In the genomic region with DNA sequence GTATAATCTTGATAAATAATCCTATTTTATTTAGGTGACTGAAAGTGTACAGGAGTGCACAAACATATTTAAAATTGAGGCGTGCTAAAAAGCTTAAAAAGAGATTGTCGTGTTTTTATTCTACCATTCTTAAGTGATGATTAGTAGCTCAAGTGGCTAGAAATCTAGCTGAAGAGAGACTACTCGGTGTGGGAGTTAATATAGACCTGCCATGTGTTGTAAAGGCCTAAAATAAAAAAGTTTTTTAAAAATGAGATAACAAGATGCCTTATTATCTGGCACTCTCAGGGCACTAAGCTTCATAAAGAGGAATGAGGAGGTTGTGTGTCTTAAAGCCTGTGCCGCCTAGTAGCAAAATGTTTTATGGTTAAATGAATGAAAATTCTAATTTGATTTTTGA, we compare ENCODE assay signal across 8 cellular contexts. TPM values are rescaled to one million over a fixed set of nuclear protein-coding genes. Genes with fewer than 3 reads are reported as not detected.
DNase-seq lines count a peak whose midpoint lies in the region; ATAC-seq, FAIRE-seq and TF ChIP-seq lines count a peak whose summit lies in the region.

No MANE protein-coding gene starts in this region.

- TF ChIP-seq EP300 in ovary (IDR thresholded peaks at IDR 0.05) = no peak

- H3K4me3 ChIP-seq in DND-41 (ENCODE audit: low read depth in 1 of 2, low read length in 2 of 2) (peak overlapping the region; percentile 74 to 77), endothelial cell of umbilical vein (replicated peaks in 1 of 3; ENCODE audit: insufficient read depth in 1 of 3, low read depth in 1 of 3, low read length in 3 of 3) (peak overlapping the region; percentile 55 to 95 (median 92)), ovary (peak overlapping the region; percentile 88), WERI-Rb-1 (ENCODE audit: low read depth, low read length) (no peak overlapping the region)

- POLR2A ChIA-PET in endothelial cell of umbilical vein (lab: Charles Lee) = no interaction called here

- H3K36me3 ChIP-seq in DND-41 (ENCODE audit: insufficient read depth, low read length) (no peaks in the 10 kb centered on the region), endothelial cell of umbilical vein (ENCODE audit: control insufficient read depth in 2 of 2, extremely low read depth in 1 of 2, insufficient read depth in 2 of 2, low read length in 2 of 2) (no peaks in the 10 kb centered on the region), ovary (no peaks in the 10 kb centered on the region), WERI-Rb-1 (no peaks in the 10 kb centered on the region)

- H3K9me1 ChIP-seq in endothelial cell of umbilical vein (replicated peaks; ENCODE audit: control insufficient read depth, extremely low read depth, insufficient read depth, low read length) = no peaks in the 10 kb centered on the region

- H3K79me2 ChIP-seq in DND-41 (ENCODE audit: insufficient read depth, low read length) (peaks cover 66% of the 10 kb centered on the region), endothelial cell of umbilical vein (ENCODE audit: control insufficient read depth, insufficient read depth, low read length) (peaks cover 66% of the 10 kb centered on the region)

- dilution Hi-C loops in endothelial cell of umbilical vein (cut with MboI; ENCODE audit: extremely low pct_ligation_motif_present, low sequenced_read_pairs) = no loop called here

- peaks cover 39% of the 10 kb centered on the region for H3K4me1 ChIP-seq in DND-41 (ENCODE audit: insufficient read depth, low read length)
- H3K4me1 ChIP-seq in endothelial cell of umbilical vein (ENCODE audit: control insufficient read depth, extremely low read depth, insufficient read depth, low read length) = peaks cover 30% of the 10 kb centered on the region
- H3K4me1 ChIP-seq in ovary (ENCODE audit: insufficient read depth) = peaks cover 4% of the 10 kb centered on the region

- no peak for TF ChIP-seq CTCF in DND-41 (IDR thresholded peaks at IDR 0.05; ENCODE audit: borderline replicate concordance, extremely low read depth, low read length, poor library complexity, severe bottlenecking)
- TF ChIP-seq CTCF in endothelial cell of umbilical vein (IDR thresholded peaks at IDR 0.05; ENCODE audit: extremely low read depth in 1 of 2, insufficient read depth in 1 of 2, low read depth in 1 of 2, low read length in 2 of 2) = no peak
- TF ChIP-seq CTCF in ovary (IDR thresholded peaks at IDR 0.05) = no peak
- TF ChIP-seq CTCF in WERI-Rb-1 (IDR thresholded peaks at IDR 0.05; ENCODE audit: low read depth, low read length) = no peak

- ATAC-seq in DND-41 (ENCODE audit: insufficient read depth, low read depth) = no peak
- no peak for ATAC-seq in HG02763 (IDR thresholded peaks at IDR 0.05; ENCODE audit: unreplicated experiment)
- no peak for ATAC-seq in HG03520 (IDR thresholded peaks at IDR 0.05; ENCODE audit: unreplicated experiment)

- CTCF ChIA-PET in endothelial cell of umbilical vein (lab: Charles Lee) = interaction anchor here (1.2 to 1.8 kb wide), 3 partner anchors 11 to 263 kb away, joined by 3 to 4 read pairs (median 3); no protein-coding TSS in a partner anchor

- intact Hi-C loops in endothelial cell of umbilical vein (cut with micrococcal nuclease) = no loop called here
- intact Hi-C loops in ovary (cut with DNase I) = no loop called here

- no peaks in the 10 kb centered on the region for H3K27me3 ChIP-seq in DND-41 (ENCODE audit: insufficient read depth, low read length, poor library complexity)
- no peaks in the 10 kb centered on the region for H3K27me3 ChIP-seq in endothelial cell of umbilical vein (ENCODE audit: control insufficient read depth in 2 of 2, insufficient read depth in 2 of 2, low read length in 2 of 2)
- no peaks in the 10 kb centered on the region for H3K27me3 ChIP-seq in ovary
- H3K27me3 ChIP-seq in WERI-Rb-1 (ENCODE audit: insufficient read depth, low read depth, severe bottlenecking) = no peaks in the 10 kb centered on the region

- BruUV-seq in endothelial cell of umbilical vein (replicated peaks; lab: Mats Ljungman, UMichigan) = no TSS peak

- no peak for DNase-seq in DND-41
- DNase-seq in OCI-M1 (lab: John Stamatoyannopoulos, UW) = peak; percentile 41
- peak; percentile 31 for DNase-seq in endothelial cell of umbilical vein (ENCODE audit: low read depth, low spot score)
- DNase-seq in ovary = no peak
- no peak for DNase-seq in WERI-Rb-1
- no peak for DNase-seq in nucleus accumbens (lab: John Stamatoyannopoulos, UW)

- H4K20me1 ChIP-seq in DND-41 (ENCODE audit: insufficient read depth, low read length) (peaks cover 37% of the 10 kb centered on the region), endothelial cell of umbilical vein (replicated peaks; ENCODE audit: control insufficient read depth, extremely low read depth, insufficient read depth, low read length) (no peaks in the 10 kb centered on the region)

- H3K9ac ChIP-seq in DND-41 (ENCODE audit: low read depth, low read length) = peak overlapping the region; percentile 91
- H3K9ac ChIP-seq in endothelial cell of umbilical vein (replicated peaks; ENCODE audit: extremely low read depth, insufficient read depth, low read length) = peak overlapping the region; percentile 90

- TF ChIP-seq POLR2A in endothelial cell of umbilical vein (IDR thresholded peaks at IDR 0.05; ENCODE audit: low read depth, low read length) (no peak), ovary (IDR thresholded peaks at IDR 0.05) (no peak)

- H3K4me2 ChIP-seq in DND-41 (ENCODE audit: insufficient read depth, low read length) = peak overlapping the region; percentile 91
- H3K4me2 ChIP-seq in endothelial cell of umbilical vein (ENCODE audit: insufficient read depth, low read length) = peak overlapping the region; percentile 88

- H3K27ac ChIP-seq in DND-41 (ENCODE audit: low read length) (peak overlapping the region; percentile 91; the same call in 1 of the 2 replicates), endothelial cell of umbilical vein (ENCODE audit: insufficient read depth, low read depth, low read length) (peak overlapping the region; percentile 65), ovary (no peak overlapping the region), WERI-Rb-1 (no peak overlapping the region)

- 25 to 36% (median 29%) methylated on average over 4 of the region's 4 CpGs for WGBS in ovary, 3 donors

- no peak for FAIRE-seq in endothelial cell of umbilical vein (lab: Jason Lieb, UNC)

- H3K9me3 ChIP-seq in DND-41 (ENCODE audit: insufficient read depth, low read length, severe bottlenecking) (no peaks in the 10 kb centered on the region), endothelial cell of umbilical vein (replicated peaks; ENCODE audit: control insufficient read depth, insufficient read depth, low read length) (no peaks in the 10 kb centered on the region), ovary (no peaks in the 10 kb centered on the region), WERI-Rb-1 (ENCODE audit: severe bottlenecking) (no peaks in the 10 kb centered on the region)

- H2AFZ ChIP-seq in DND-41 (ENCODE audit: low read depth, low read length) (no peak overlapping the region), endothelial cell of umbilical vein (ENCODE audit: low read depth, low read length) (no peak overlapping the region)

TF ChIP-seq in endothelial cell of umbilical vein, 7 proteins besides CTCF, POLR2A, EP300 and RAD21:
- TF ChIP-seq EZH2 (IDR thresholded peaks at IDR 0.05; ENCODE audit: borderline replicate concordance, low read depth, low read length, severe bottlenecking) (no peak), MYC (IDR thresholded peaks at IDR 0.05; ENCODE audit: low read depth, low read length) (no peak), GATA2 (IDR thresholded peaks at IDR 0.05; ENCODE audit: insufficient read depth, insufficient read length, low read depth, low read length) (no peak), POLR2AphosphoS5 (IDR thresholded peaks at IDR 0.05; ENCODE audit: insufficient read depth, low read depth, low read length) (no peak), FOS (IDR thresholded peaks at IDR 0.05; ENCODE audit: borderline replicate concordance, insufficient read depth, low read length) (no peak), JUN (IDR thresholded peaks at IDR 0.05; ENCODE audit: borderline replicate concordance, insufficient read depth, insufficient read length, low read depth) (no peak)
- TF ChIP-seq, protein P1, sequence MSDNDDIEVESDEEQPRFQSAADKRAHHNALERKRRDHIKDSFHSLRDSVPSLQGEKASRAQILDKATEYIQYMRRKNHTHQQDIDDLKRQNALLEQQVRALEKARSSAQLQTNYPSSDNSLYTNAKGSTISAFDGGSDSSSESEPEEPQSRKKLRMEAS (IDR thresholded peaks at IDR 0.05; ENCODE audit: insufficient read depth, insufficient read length) = no peak

RNA-seq across cellular contexts. Expression of a gene that starts 1.7 kb away (rescaled TPM):
- total RNA-seq in endothelial cell of umbilical vein (343 and 347 TPM in 2 replicates), ovary (100 to 1,000 TPM in 5 of 7 donors, 10 to 100 TPM in 2; 57.2 to 184 (median 134) TPM)
- polyA plus RNA-seq in endothelial cell of umbilical vein (35.4 and 48.1 TPM in 2 replicates), ovary (10 to 100 TPM; 55.1 to 80.9 TPM)
- polyA plus RNA-seq in endothelial cell of umbilical vein (2011; cell fraction: cytosol; rRNA removed) = 102 and 116 TPM in 2 replicates
- 83.3 and 105 TPM in 2 replicates for polyA plus RNA-seq in endothelial cell of umbilical vein (2011; cell fraction: nucleus; rRNA removed)
- 180 and 216 TPM in 2 replicates for polyA plus RNA-seq in endothelial cell of umbilical vein (2012)
- polyA minus RNA-seq in endothelial cell of umbilical vein = 93.1 and 99.7 TPM in 2 replicates
- polyA minus RNA-seq in endothelial cell of umbilical vein (2011; cell fraction: cytosol; rRNA and poly(A)+ RNA removed) = 29.8 TPM
- 176 and 237 TPM in 2 replicates for polyA minus RNA-seq in endothelial cell of umbilical vein (2011; cell fraction: nucleus; rRNA and poly(A)+ RNA removed)

Comparison
In these comparisons a context has a peak if more than half of its experiments do, and no peak if none do; other contexts are left out.
1. DNase-seq: peak in OCI-M1 (single experiment) and endothelial cell of umbilical vein (single experiment); none in DND-41 (single experiment), ovary (0 of 5), WERI-Rb-1 (single experiment) and nucleus accumbens (0 of 56).
2. H3K27ac ChIP-seq: peak in DND-41 (single experiment) and endothelial cell of umbilical vein (single experiment); none in ovary (0 of 2) and WERI-Rb-1 (single experiment).